In genomic region chr7:129785457-129786178, GRCh38 we compare ENCODE assay signal across 10 cellular contexts.
DNase-seq lines count a peak whose midpoint lies in the region; ATAC-seq and TF ChIP-seq lines count a peak whose summit lies in the region.
"Had no signal": no experiment of that assay in that cellular context is flagged by ENCODE, and none has a peak within 500 bp of the region (broad histone marks: within the 10 kb centered on the region; RNA-seq: fewer than 3 reads in every experiment).

No MANE protein-coding gene starts in this region.

- H3K36me3 Mint-ChIP-seq in H9 (ENCODE audit: insufficient read depth in 1 of 3, low read depth in 3 of 3) = peaks cover 0 to 3% (median 0%) of the 10 kb centered on the region in 3 experiments; a peak in 1 of 7 replicates
- no peaks in the 10 kb centered on the region for H3K36me3 Mint-ChIP-seq in activated naive CD8-positive, alpha-beta T cell treated with anti-CD3 and anti-CD28 coated beads for 36 hours

- no peak overlapping the region for H2BK15ac ChIP-seq in H9 (ENCODE audit: low read depth, low read length)
- H2BK15ac ChIP-seq in mesendoderm (replicated peaks; ENCODE audit: low read depth) = no peak overlapping the region

- TF ChIP-seq CTCF in H9 (conservative IDR thresholded peaks at IDR 0.05) = no peak

- no peak overlapping the region for H3K56ac ChIP-seq in H9 (ENCODE audit: insufficient read length, low read depth, low read length)
- peak overlapping the region; percentile 73 for H3K56ac ChIP-seq in mesendoderm (ENCODE audit: low read length)

- no CpG with 5 or more reads among the region's 45 CpGs for WGBS in H9 (ENCODE audit: extremely low coverage, insufficient read length, low lambda C conversion rate)
- no CpG with 5 or more reads among the region's 45 CpGs for WGBS in mesendoderm (ENCODE audit: extremely low coverage, insufficient coverage, low lambda C conversion rate)

- no peaks in the 10 kb centered on the region for H3K36me3 ChIP-seq in BLaER1 treated with 17β-estradiol and CSF1 and Interleukin-3, amounts not matched to agents 10 nM and 100 nM
- H3K36me3 ChIP-seq in mesendoderm (ENCODE audit: control insufficient read depth, insufficient read depth, low read length) = no peaks in the 10 kb centered on the region

- H4K5ac ChIP-seq in H9 (ENCODE audit: insufficient read length, low read depth, low read length) (no peak overlapping the region), mesendoderm (ENCODE audit: low read length) (no peak overlapping the region)

- peaks cover 0 to 6% of the 10 kb centered on the region in 2 experiments; a peak in 1 of 5 replicates for H3K9me3 Mint-ChIP-seq in H9
- no peaks in the 10 kb centered on the region for H3K9me3 Mint-ChIP-seq in activated naive CD8-positive, alpha-beta T cell treated with anti-CD3 and anti-CD28 coated beads for 36 hours

- no peak overlapping the region for H3K27ac Mint-ChIP-seq in H9
- no peak overlapping the region for H3K27ac Mint-ChIP-seq in activated naive CD8-positive, alpha-beta T cell treated with anti-CD3 and anti-CD28 coated beads for 36 hours

- H3K27ac ChIP-seq in BLaER1 treated with 17β-estradiol and CSF1 and Interleukin-3, amounts not matched to agents 10 nM and 100 nM = no peak overlapping the region
- H3K27ac ChIP-seq in H9 (ENCODE audit: insufficient read length, low read depth, low read length) (no peak overlapping the region), mesendoderm (ENCODE audit: low read depth, low read length) (no peak overlapping the region)
- H3K27ac ChIP-seq: body of pancreas had no signal

- H3K4me1 Mint-ChIP-seq in H9 = peaks cover 31 to 48% of the 10 kb centered on the region in 2 experiments
- peaks cover 37% of the 10 kb centered on the region for H3K4me1 Mint-ChIP-seq in activated naive CD8-positive, alpha-beta T cell treated with anti-CD3 and anti-CD28 coated beads for 36 hours

- H3K27me3 ChIP-seq in BLaER1 treated with 17β-estradiol and CSF1 and Interleukin-3, amounts not matched to agents 10 nM and 100 nM = peaks cover 70 to 85% (median 83%) of the 10 kb centered on the region in 11 experiments
- peaks cover 84% of the 10 kb centered on the region for H3K27me3 ChIP-seq in H9 (ENCODE audit: insufficient read depth, low read length)
- H3K27me3 ChIP-seq in mesendoderm (ENCODE audit: insufficient read depth, low read length, poor library complexity) = peaks cover 57% of the 10 kb centered on the region

- H4K8ac ChIP-seq in H9 (replicated peaks; ENCODE audit: insufficient read length, low read depth, low read length) (no peak overlapping the region), mesendoderm (ENCODE audit: low read depth, low read length) (no peak overlapping the region)

- H2AFZ ChIP-seq in H9 (ENCODE audit: low read length) = no peak overlapping the region

- H3K18ac ChIP-seq in H9 (ENCODE audit: insufficient read length, low read depth, low read length) (no peak overlapping the region), mesendoderm (ENCODE audit: low read length) (no peak overlapping the region)

- H3K14ac ChIP-seq in H9 (ENCODE audit: insufficient read depth, low read length) = no peak overlapping the region; the same call in 1 of the 2 replicates

- no peak overlapping the region for H3T11ph ChIP-seq in H9 (ENCODE audit: low read length)

- peaks cover 19% of the 10 kb centered on the region for H3K23me2 ChIP-seq in H9 (ENCODE audit: insufficient read length, low read depth, low read length, poor library complexity, severe bottlenecking)

- peaks cover 98% of the 10 kb centered on the region for H3K27me3 Mint-ChIP-seq in H9 (ENCODE audit: low read depth)
- H3K27me3 Mint-ChIP-seq in activated naive CD8-positive, alpha-beta T cell treated with anti-CD3 and anti-CD28 coated beads for 36 hours = peaks cover 82% of the 10 kb centered on the region

- H2BK12ac ChIP-seq in H9 (ENCODE audit: insufficient read length, low read depth, low read length) = no peak overlapping the region

- no peak overlapping the region for H3K23ac ChIP-seq in H9 (ENCODE audit: insufficient read length, low read depth, low read length)
- H3K23ac ChIP-seq in mesendoderm (ENCODE audit: low read length) = no peak overlapping the region

- peak overlapping the region in 10 of 11 experiments; percentile 4 to 95 (median 48); a peak in 16 of 22 replicates for H3K4me2 ChIP-seq in BLaER1 treated with 17β-estradiol and CSF1 and Interleukin-3, amounts not matched to agents 10 nM and 100 nM
- H3K4me2 ChIP-seq in H9 (ENCODE audit: insufficient read depth, insufficient read length, low read length) (peak overlapping the region; percentile 20), mesendoderm (ENCODE audit: low read length) (peak overlapping the region; percentile 5)

- no peak overlapping the region for H4K91ac ChIP-seq in H9 (ENCODE audit: insufficient read length, low read depth, low read length)

- no peak overlapping the region for H2BK20ac ChIP-seq in H9 (ENCODE audit: low read depth, low read length, poor library complexity, severe bottlenecking)

- DNase-seq in H9 (no peak), mesendoderm (no peak), NCI-H1105 treated with DMSO at 0.1 percent for 48 hours (lab: John Stamatoyannopoulos, UW) (no peak)
- no peak for DNase-seq in activated naive CD8-positive, alpha-beta T cell treated with anti-CD3 and anti-CD28 coated beads for 36 hours
- no peak for DNase-seq in activated CD8-positive, alpha-beta memory T cell treated with anti-CD3 and anti-CD28 coated beads, Interleukin-2, amount 50 U/mL, for 48 hours
- DNase-seq: DMS 273 treated with DMSO at 0.1 percent for 48 hours had no signal

- H3K4ac ChIP-seq in H9 (ENCODE audit: low read depth, low read length) (no peak overlapping the region), mesendoderm (ENCODE audit: low read depth, low read length) (no peak overlapping the region)

- H3K4me3 ChIP-seq in BLaER1 treated with 17β-estradiol and CSF1 and Interleukin-3, amounts not matched to agents 10 nM and 100 nM = peak overlapping the region in 6 of 10 experiments; percentile 1 to 54 (median 35); a peak in 7 of 20 replicates
- no peak overlapping the region for H3K4me3 ChIP-seq in mesendoderm (ENCODE audit: low read length)
- H3K4me3 ChIP-seq: body of pancreas had no signal

- H4K20me1 ChIP-seq in BLaER1 treated with 17β-estradiol and CSF1 and Interleukin-3, amounts not matched to agents 10 nM and 100 nM = peaks cover 0 to 62% (median 55%) of the 10 kb centered on the region in 11 experiments; a peak in 19 of 22 replicates
- no peaks in the 10 kb centered on the region for H4K20me1 ChIP-seq in H9 (ENCODE audit: control insufficient read depth, insufficient read depth, insufficient read length)

- H3K9me3 ChIP-seq in BLaER1 treated with 17β-estradiol and CSF1 and Interleukin-3, amounts not matched to agents 10 nM and 100 nM (replicated peaks in 1 of 11) = peaks cover 0 to 8% (median 0%) of the 10 kb centered on the region in 11 experiments; a peak in 3 of 22 replicates
- no peaks in the 10 kb centered on the region for H3K9me3 ChIP-seq in H9 (ENCODE audit: control insufficient read depth, low read depth, low read length)
- H3K9me3 ChIP-seq: body of pancreas had no signal

- H2BK120ac ChIP-seq in H9 (ENCODE audit: low read depth, low read length, poor library complexity, severe bottlenecking) (no peak overlapping the region), mesendoderm (ENCODE audit: low read depth, low read length) (no peak overlapping the region)

- no peak overlapping the region for H2AK5ac ChIP-seq in H9 (ENCODE audit: insufficient read length, low read length)
- H2AK5ac ChIP-seq in mesendoderm (ENCODE audit: low read length) = no peak overlapping the region

- no peak for ATAC-seq in GM21717 (IDR thresholded peaks at IDR 0.05; ENCODE audit: unreplicated experiment)
- ATAC-seq in GM18861 (IDR thresholded peaks at IDR 0.05; ENCODE audit: unreplicated experiment) = no peak
- ATAC-seq: body of pancreas had no signal

- peak overlapping the region; percentile 27 to 73 for H3K4me3 Mint-ChIP-seq in H9
- H3K4me3 Mint-ChIP-seq in activated naive CD8-positive, alpha-beta T cell treated with anti-CD3 and anti-CD28 coated beads for 36 hours = peak overlapping the region; percentile 59

- H3K79me1 ChIP-seq in H9 (ENCODE audit: insufficient read depth, low read depth, low read length, poor library complexity, severe bottlenecking) (no peaks in the 10 kb centered on the region), mesendoderm (ENCODE audit: low read length) (no peaks in the 10 kb centered on the region)

- no peaks in the 10 kb centered on the region for H3K79me2 ChIP-seq in H9 (ENCODE audit: insufficient read depth, low read length)
- H3K79me2 ChIP-seq in mesendoderm (ENCODE audit: control insufficient read depth, insufficient read depth, low read length) = no peaks in the 10 kb centered on the region

- H2BK5ac ChIP-seq in H9 (ENCODE audit: insufficient read length, low read length) (no peak overlapping the region), mesendoderm (ENCODE audit: low read length) (no peak overlapping the region)

- peak overlapping the region in 2 of 11 experiments; percentile 14 to 37; a peak in 4 of 22 replicates for H3K9ac ChIP-seq in BLaER1 treated with 17β-estradiol and CSF1 and Interleukin-3, amounts not matched to agents 10 nM and 100 nM
- no peak overlapping the region for H3K9ac ChIP-seq in H9 (ENCODE audit: extremely low read depth, insufficient read length, low read length)
- H3K9ac ChIP-seq in mesendoderm (ENCODE audit: low read length) = no peak overlapping the region

- H3K4me1 ChIP-seq in BLaER1 treated with 17β-estradiol and CSF1 and Interleukin-3, amounts not matched to agents 10 nM and 100 nM = peaks cover 24 to 47% (median 34%) of the 10 kb centered on the region in 10 experiments
- H3K4me1 ChIP-seq in H9 (ENCODE audit: insufficient read depth, low read length) = peaks cover 8% of the 10 kb centered on the region; the same call in 1 of the 2 replicates
- H3K4me1 ChIP-seq in mesendoderm (ENCODE audit: control insufficient read depth, low read depth, low read length) = no peaks in the 10 kb centered on the region
